Comparison of ENCODE assay signal across 19 cellular contexts in genomic region chr5:15914603-15915002, GRCh38.
DNase-seq lines count a peak whose midpoint lies in the region; ATAC-seq, FAIRE-seq and TF ChIP-seq lines count a peak whose summit lies in the region.
"Had no signal": no experiment of that assay in that cellular context is flagged by ENCODE, and none has a peak within 500 bp of the region (broad histone marks: within the 10 kb centered on the region; RNA-seq: fewer than 3 reads in every experiment).

No MANE protein-coding gene starts in this region.

- H3K9ac ChIP-seq in subcutaneous abdominal adipose tissue (ENCODE audit: low read length in 5 of 5), result peak overlapping the region in 2 of 5 donors; percentile 21 to 32

- H3K9me3 ChIP-seq in subcutaneous abdominal adipose tissue (ENCODE audit: control insufficient read depth in 5 of 5, low read length in 5 of 5), result no peaks in the 10 kb centered on the region

- peak; percentile 44 to 73 for ATAC-seq in left cardiac atrium
- no peak for ATAC-seq in stimulated activated naive CD8-positive, alpha-beta T cell treated with anti-CD3 and anti-CD28 coated beads, Interleukin-15, amount 100 ng/mL, for 72 hours
- ATAC-seq: mucosa of descending colon had no signal

- H3K36me3 ChIP-seq in subcutaneous abdominal adipose tissue (ENCODE audit: control insufficient read depth in 5 of 5, insufficient read depth in 5 of 5, low read length in 5 of 5), result no peaks in the 10 kb centered on the region

- H3K4me3 Mint-ChIP-seq in stimulated activated naive CD8-positive, alpha-beta T cell treated with anti-CD3 and anti-CD28 coated beads, Interleukin-15, amount 100 ng/mL, for 72 hours, result no peak overlapping the region
- H3K4me3 Mint-ChIP-seq: CD4-positive, CD25-positive, alpha-beta regulatory T cell had no signal

- peaks cover 0 to 6% of the 10 kb centered on the region in 2 donors for H3K9me3 Mint-ChIP-seq in stimulated activated naive CD8-positive, alpha-beta T cell treated with anti-CD3 and anti-CD28 coated beads, Interleukin-15, amount 100 ng/mL, for 72 hours

- intact Hi-C loops in left cardiac atrium (cut with DNase I), result no loop called here

- H3K27ac Mint-ChIP-seq in stimulated activated naive CD8-positive, alpha-beta T cell treated with anti-CD3 and anti-CD28 coated beads, Interleukin-15, amount 100 ng/mL, for 72 hours, result no peak overlapping the region

- H3K4me1 Mint-ChIP-seq in stimulated activated naive CD8-positive, alpha-beta T cell treated with anti-CD3 and anti-CD28 coated beads, Interleukin-15, amount 100 ng/mL, for 72 hours, result no peaks in the 10 kb centered on the region
- H3K4me1 Mint-ChIP-seq: CD4-positive, CD25-positive, alpha-beta regulatory T cell had no signal

- no peaks in the 10 kb centered on the region for H3K27me3 Mint-ChIP-seq in stimulated activated naive CD8-positive, alpha-beta T cell treated with anti-CD3 and anti-CD28 coated beads, Interleukin-15, amount 100 ng/mL, for 72 hours
- H3K27me3 Mint-ChIP-seq: CD4-positive, CD25-positive, alpha-beta regulatory T cell had no signal

- no peak overlapping the region for H3K27ac ChIP-seq in subcutaneous abdominal adipose tissue (ENCODE audit: low read depth, low read length)

- H3K27me3 ChIP-seq in subcutaneous abdominal adipose tissue (ENCODE audit: control insufficient read depth in 5 of 5, insufficient read depth in 4 of 5, low read length in 5 of 5), result no peaks in the 10 kb centered on the region

- H3K4me1 ChIP-seq in subcutaneous abdominal adipose tissue (ENCODE audit: control insufficient read depth in 5 of 5, insufficient read depth in 5 of 5, low read length in 5 of 5), result peaks cover 0 to 17% (median 12%) of the 10 kb centered on the region in 5 donors

- peak; percentile 73 for DNase-seq in GM03348 (ENCODE audit: low spot score)
- peak; percentile 73 for DNase-seq in amniotic epithelial cell (ENCODE audit: low read depth)
- DNase-seq in left cardiac atrium, result no peak
- DNase-seq in GM12892 (ENCODE audit: insufficient read length), result no peak
- DNase-seq in stimulated activated naive CD8-positive, alpha-beta T cell treated with anti-CD3 and anti-CD28 coated beads, Interleukin-15, amount 100 ng/mL, for 72 hours, result no peak
- DNase-seq in midbrain (lab: John Stamatoyannopoulos, UW), result no peak
- DNase-seq: activated gamma-delta T cell; CD4-positive, CD25-positive, alpha-beta regulatory T cell; head of caudate nucleus; KBM-7; kidney; mucosa of descending colon; NCI-H1436 treated with DMSO at 0.1 percent for 48 hours; NCI-H345; nucleus accumbens; SHP77; stimulated activated CD4-positive, alpha-beta T cell treated with anti-CD3 and anti-CD28 coated beads, Interleukin-2, amount 100 ng/mL, for 48 hours had no signal

- peak overlapping the region; percentile 28 to 50 (median 30) for H3K4me3 ChIP-seq in subcutaneous abdominal adipose tissue (ENCODE audit: low read depth in 1 of 5, low read length in 5 of 5)
- H3K4me3 ChIP-seq: mucosa of descending colon had no signal

- FAIRE-seq in GM12892 (lab: Jason Lieb, UNC), result no peak
- FAIRE-seq: endometrium, kidney had no signal

- TF ChIP-seq POLR2A in GM12892 (IDR thresholded peaks at IDR 0.05; ENCODE audit: low read depth, low read length), result no peak

Comparison
In these comparisons a context has a peak if more than half of its experiments do, and no peak if none do; other contexts are left out.
1. DNase-seq: peak in GM03348 (single experiment) and amniotic epithelial cell (single experiment); none in left cardiac atrium (single experiment), GM12892 (single experiment), stimulated activated naive CD8-positive, alpha-beta T cell treated with anti-CD3 and anti-CD28 coated beads, Interleukin-15, amount 100 ng/mL, for 72 hours (0 of 2) and midbrain (single experiment).